21 cellular contexts compared by ENCODE assay signal in the genomic region with DNA sequence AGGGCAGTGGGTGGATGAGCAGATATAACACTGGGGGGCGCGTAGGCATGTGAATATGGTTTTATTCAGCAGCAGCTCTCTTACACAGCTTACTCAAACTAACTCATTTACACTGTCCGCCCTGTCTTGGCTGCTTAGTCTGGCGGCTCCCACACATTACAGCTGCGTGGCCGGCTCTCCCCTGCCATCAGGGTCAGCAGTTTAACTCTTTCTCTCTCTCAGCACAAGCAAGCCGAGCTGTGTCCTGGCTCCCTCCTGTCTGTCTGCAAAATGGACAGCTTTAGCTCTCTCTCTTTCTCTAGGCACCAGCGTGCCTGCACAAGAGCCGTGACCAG.
"Had no signal": no experiment of that assay in that cellular context is flagged by ENCODE, and none has a peak within 500 bp of the region (broad histone marks: within the 10 kb centered on the region; RNA-seq: fewer than 3 reads in every experiment).

No MANE protein-coding gene starts in this region.

- H3K4me3 ChIP-seq: esophagus muscularis mucosa, gastrocnemius medialis, heart right ventricle, prostate gland, spleen, thoracic aorta, transverse colon had no signal

- DNase-seq: effector memory CD4-positive, alpha-beta T cell; gastrocnemius medialis; heart right ventricle; hypothalamus; left colon; mammary epithelial cell; naive thymus-derived CD4-positive, alpha-beta T cell; occipital lobe; spleen; stimulated activated CD4-positive, alpha-beta T cell treated with anti-CD3 and anti-CD28 coated beads, Interleukin-15, amount 100 ng/mL, for 24 hours; stimulated activated CD4-positive, alpha-beta T cell treated with anti-CD3 and anti-CD28 coated beads, Interleukin-1b, Interleukin-23, amount 100 ng/mL, for 48 hours; stimulated activated CD4-positive, alpha-beta T cell treated with anti-CD3 and anti-CD28 coated beads, Interleukin-4, amount 100 ng/mL, for 24 hours; stimulated activated naive CD8-positive, alpha-beta T cell treated with anti-CD3 and anti-CD28 coated beads, Interleukin-15, amount 100 ng/mL, for 72 hours; transverse colon had no signal

- H3K9ac ChIP-seq: parathyroid adenoma had no signal

- ATAC-seq: gastrocnemius medialis; left colon; naive thymus-derived CD4-positive, alpha-beta T cell; sciatic nerve; stimulated activated memory B cell treated with anti-CD40 and anti-IgM and Interleukin-4, amounts not matched to agents 10 μg/mL and 1 μg/mL and 100 μg/mL, for 72 hours; stimulated activated naive CD8-positive, alpha-beta T cell treated with anti-CD3 and anti-CD28 coated beads, Interleukin-15, amount 100 ng/mL, for 72 hours had no signal

- H3K27ac ChIP-seq: epithelial cell of prostate, esophagus muscularis mucosa, gastrocnemius medialis, heart right ventricle, parathyroid adenoma, prostate gland, spleen, thoracic aorta, transverse colon had no signal

- H3K27me3 ChIP-seq: esophagus muscularis mucosa, gastrocnemius medialis, heart right ventricle, spleen, transverse colon had no signal

- H2AFZ ChIP-seq: parathyroid adenoma had no signal

- H3K36me3 ChIP-seq: esophagus muscularis mucosa, gastrocnemius medialis, heart right ventricle, prostate gland, spleen, thoracic aorta, transverse colon had no signal

- H3K79me2 ChIP-seq: parathyroid adenoma had no signal

- H3K4me1 ChIP-seq: esophagus muscularis mucosa, gastrocnemius medialis, heart right ventricle, parathyroid adenoma, prostate gland, spleen, transverse colon had no signal

- H3K9me3 ChIP-seq: esophagus muscularis mucosa, gastrocnemius medialis, heart right ventricle, prostate gland, thoracic aorta, transverse colon had no signal
